Comparison of ENCODE assay signal across 9 cellular contexts in genomic region chrX:72169008-72169728, GRCh38.
A peak's percentile ranks its signal among the peaks of the same experiment; 100 is the strongest.
DNase-seq lines count a peak whose midpoint lies in the region; ATAC-seq lines count a peak whose summit lies in the region.
"Had no signal": no experiment of that assay in that cellular context is flagged by ENCODE, and none has a peak within 500 bp of the region (broad histone marks: within the 10 kb centered on the region; RNA-seq: fewer than 3 reads in every experiment).

No MANE protein-coding gene starts in this region.

- DNase-seq in LoVo (ENCODE audit: low spot score) (peak; percentile 1), NCI-H446 treated with DMSO at 0.1 percent for 48 hours (lab: John Stamatoyannopoulos, UW) (no peak), SHP77 treated with DMSO at 0.1 percent for 48 hours (lab: John Stamatoyannopoulos, UW) (no peak), DMS 273 treated with DMSO at 0.1 percent for 48 hours (lab: John Stamatoyannopoulos, UW) (no peak)
- peak; percentile 22 for DNase-seq in activated CD4-positive, alpha-beta T cell treated with anti-CD3 and anti-CD28 coated beads, Interleukin-2, amount 50 U/mL, for 1 hour
- peak; percentile 4 for DNase-seq in effector CD8-positive, alpha-beta T cell (lab: John Stamatoyannopoulos, UW)
- DNase-seq in stimulated activated CD4-positive, alpha-beta T cell treated with anti-CD3 and anti-CD28 coated beads, Interleukin-4, amount 100 ng/mL, for 24 hours, result peak; percentile 23
- DNase-seq: NCI-H1092 had no signal

- no peak for ATAC-seq in GM19452 (IDR thresholded peaks at IDR 0.05; ENCODE audit: unreplicated experiment)

Comparison
In these comparisons a context has a peak if more than half of its experiments do, and no peak if none do; other contexts are left out.
1. DNase-seq: peak in LoVo (single experiment), activated CD4-positive, alpha-beta T cell treated with anti-CD3 and anti-CD28 coated beads, Interleukin-2, amount 50 U/mL, for 1 hour (single experiment), effector CD8-positive, alpha-beta T cell (single experiment) and stimulated activated CD4-positive, alpha-beta T cell treated with anti-CD3 and anti-CD28 coated beads, Interleukin-4, amount 100 ng/mL, for 24 hours (single experiment); none in NCI-H446 treated with DMSO at 0.1 percent for 48 hours (single experiment), SHP77 treated with DMSO at 0.1 percent for 48 hours (single experiment) and DMS 273 treated with DMSO at 0.1 percent for 48 hours (single experiment).